21 cellular contexts compared by ENCODE assay signal in genomic region chr1:167071286-167071685, GRCh38. TPM values are rescaled to one million over a fixed set of nuclear protein-coding genes. Genes with fewer than 3 reads are reported as not detected.
A peak's percentile ranks its signal among the peaks of the same experiment; 100 is the strongest.
DNase-seq lines count a peak whose midpoint lies in the region; ATAC-seq and TF ChIP-seq lines count a peak whose summit lies in the region.
"Had no signal": no experiment of that assay in that cellular context is flagged by ENCODE, and none has a peak within 500 bp of the region (broad histone marks: within the 10 kb centered on the region; RNA-seq: fewer than 3 reads in every experiment).

No MANE protein-coding gene starts in this region.

- H3K4me1 ChIP-seq in endodermal cell (ENCODE audit: control insufficient read depth, insufficient read depth, low read length), result no peaks in the 10 kb centered on the region
- no peaks in the 10 kb centered on the region for H3K4me1 ChIP-seq in trophoblast cell (ENCODE audit: control insufficient read depth in 1 of 2, insufficient read depth in 2 of 2, low read length in 2 of 2)
- peaks cover 0 to 8% (median 6%) of the 10 kb centered on the region in 4 donors for H3K4me1 ChIP-seq in stomach
- H3K4me1 ChIP-seq: Caco-2 had no signal

- H4K91ac ChIP-seq in trophoblast cell (ENCODE audit: low read depth, low read length), result no peak overlapping the region

- no peak overlapping the region for H2BK120ac ChIP-seq in trophoblast cell (ENCODE audit: insufficient read depth, low read length, poor library complexity)

- H3K9me3 Mint-ChIP-seq in natural killer cell, result no peaks in the 10 kb centered on the region
- no peaks in the 10 kb centered on the region for H3K9me3 Mint-ChIP-seq in natural killer cell treated with Interleukin-12 subunit alpha and Interleukin-12 subunit beta and Interleukin-15 and Interleukin-18, amount 100 ng/mL, for 72 hours
- H3K9me3 Mint-ChIP-seq in endodermal cell, result no peaks in the 10 kb centered on the region
- H3K9me3 Mint-ChIP-seq: CD8-positive, alpha-beta T cell; GM23338; H9 had no signal

- no peaks in the 10 kb centered on the region for H3K79me2 ChIP-seq in trophoblast cell (ENCODE audit: control insufficient read depth, insufficient read depth, low read length, poor library complexity)

- no peaks in the 10 kb centered on the region for H3K36me3 Mint-ChIP-seq in natural killer cell
- no peaks in the 10 kb centered on the region for H3K36me3 Mint-ChIP-seq in natural killer cell treated with Interleukin-12 subunit alpha and Interleukin-12 subunit beta and Interleukin-15 and Interleukin-18, amount 100 ng/mL, for 72 hours
- no peaks in the 10 kb centered on the region for H3K36me3 Mint-ChIP-seq in endodermal cell (ENCODE audit: low read depth)

- H2BK5ac ChIP-seq in trophoblast cell (ENCODE audit: low read depth, low read length, poor library complexity), result no peak overlapping the region

- intact Hi-C loops in natural killer cell (cut with micrococcal nuclease) (no loop called here), stomach (cut with DNase I; ENCODE audit: low total_unique reads) (loop anchor here (5.0 to 10.0 kb wide), 3 partner anchors 144 to 464 kb away; no protein-coding TSS in a partner anchor)

- TF ChIP-seq EP300 in stomach (IDR thresholded peaks at IDR 0.05), result no peak

- no peaks in the 10 kb centered on the region for H3K27me3 ChIP-seq in endodermal cell (ENCODE audit: control insufficient read depth, insufficient read depth, low read length, poor library complexity, severe bottlenecking)
- H3K27me3 ChIP-seq in trophoblast cell (ENCODE audit: insufficient read depth, low read length), result no peaks in the 10 kb centered on the region
- H3K27me3 ChIP-seq in stomach, result no peaks in the 10 kb centered on the region

- DNase-seq in natural killer cell (peak; percentile 10), endodermal cell (peak; percentile 20), trophoblast cell (no peak), ureter (ENCODE audit: low spot score) (no peak), NCI-H2081 (lab: John Stamatoyannopoulos, UW) (no peak), stomach (no peak)
- DNase-seq in natural killer cell treated with Interleukin-12 subunit alpha and Interleukin-12 subunit beta and Interleukin-15 and Interleukin-18, amount 100 ng/mL, for 72 hours (ENCODE audit: low spot score), result no peak
- DNase-seq: C1 segment of cervical spinal cord; Caco-2; CD8-positive, alpha-beta T cell; DMS 273 treated with DMSO at 0.1 percent for 48 hours; DMS79; EL; GDM1; H9 had no signal

- H3K9ac ChIP-seq in endodermal cell (ENCODE audit: extremely low read depth, low read length, poor library complexity, severe bottlenecking), result no peak overlapping the region
- no peak overlapping the region for H3K9ac ChIP-seq in trophoblast cell (ENCODE audit: low read length)

- H3K14ac ChIP-seq in trophoblast cell (ENCODE audit: low read length), result no peak overlapping the region

- H2BK12ac ChIP-seq in trophoblast cell (ENCODE audit: low read length), result no peak overlapping the region

- H3K4me1 Mint-ChIP-seq in natural killer cell (peaks cover 14 to 37% of the 10 kb centered on the region in 2 donors), endodermal cell (peaks cover 5% of the 10 kb centered on the region)
- H3K4me1 Mint-ChIP-seq in natural killer cell treated with Interleukin-12 subunit alpha and Interleukin-12 subunit beta and Interleukin-15 and Interleukin-18, amount 100 ng/mL, for 72 hours (ENCODE audit: low read depth in 2 of 2), result peaks cover 15 to 17% of the 10 kb centered on the region in 2 donors

- H3K36me3 ChIP-seq in endodermal cell (ENCODE audit: control insufficient read depth, insufficient read depth, low read length) (no peaks in the 10 kb centered on the region), trophoblast cell (ENCODE audit: control insufficient read depth in 1 of 2, insufficient read depth in 2 of 2, low read length in 2 of 2) (no peaks in the 10 kb centered on the region), stomach (no peaks in the 10 kb centered on the region)

- H3K27ac ChIP-seq in endodermal cell (ENCODE audit: low read depth, low read length) (no peak overlapping the region), trophoblast cell (ENCODE audit: low read depth, low read length) (no peak overlapping the region), stomach (no peak overlapping the region)
- H3K27ac ChIP-seq: 22Rv1 had no signal

- H3K4me3 Mint-ChIP-seq in natural killer cell (no peak overlapping the region), endodermal cell (no peak overlapping the region)
- no peak overlapping the region for H3K4me3 Mint-ChIP-seq in natural killer cell treated with Interleukin-12 subunit alpha and Interleukin-12 subunit beta and Interleukin-15 and Interleukin-18, amount 100 ng/mL, for 72 hours
- H3K4me3 Mint-ChIP-seq: CD8-positive, alpha-beta T cell; GM23338; H9 had no signal

- no peak overlapping the region for H3K18ac ChIP-seq in trophoblast cell (ENCODE audit: low read length)

- no peak overlapping the region for H4K8ac ChIP-seq in trophoblast cell (ENCODE audit: low read depth, low read length)

- no peak overlapping the region for H2AFZ ChIP-seq in trophoblast cell (ENCODE audit: insufficient read depth, low read length, poor library complexity)
- H2AFZ ChIP-seq: GM23338 had no signal

- TF ChIP-seq CTCF in natural killer cell (IDR thresholded peaks at IDR 0.05), result no peak
- TF ChIP-seq CTCF in endodermal cell (conservative IDR thresholded peaks at IDR 0.05), result no peak
- TF ChIP-seq CTCF in stomach (IDR thresholded peaks at IDR 0.05), result no peak

- H3K4me3 ChIP-seq in endodermal cell (ENCODE audit: low read length) (no peak overlapping the region), trophoblast cell (ENCODE audit: low read depth, low read length) (no peak overlapping the region), stomach (no peak overlapping the region)
- H3K4me3 ChIP-seq: GM12878, GM23338 had no signal

- 95 to 96% methylated on average over 8 of the region's 8 CpGs for WGBS in endodermal cell (ENCODE audit: insufficient coverage in 1 of 2, insufficient read length in 1 of 2), 2 experiments
- no CpG with 5 or more reads among the region's 8 CpGs for WGBS in trophoblast cell (ENCODE audit: extremely low coverage, insufficient coverage, insufficient read length)
- WGBS in stomach, 5 donors, result 88 to 96% (median 96%) methylated on average over 8 of the region's 8 CpGs

- H3K27ac Mint-ChIP-seq in natural killer cell (peak overlapping the region in 1 of 2 donors; percentile 8), endodermal cell (no peak overlapping the region)
- H3K27ac Mint-ChIP-seq in natural killer cell treated with Interleukin-12 subunit alpha and Interleukin-12 subunit beta and Interleukin-15 and Interleukin-18, amount 100 ng/mL, for 72 hours, result no peak overlapping the region
- H3K27ac Mint-ChIP-seq: CD8-positive, alpha-beta T cell; GM23338; H9 had no signal

- H3K79me1 ChIP-seq in trophoblast cell (ENCODE audit: low read length), result no peaks in the 10 kb centered on the region

- no peak overlapping the region for H4K12ac ChIP-seq in trophoblast cell (ENCODE audit: low read depth, low read length)

- no peaks in the 10 kb centered on the region for H3K27me3 Mint-ChIP-seq in natural killer cell (ENCODE audit: low read depth in 2 of 2)
- no peaks in the 10 kb centered on the region for H3K27me3 Mint-ChIP-seq in natural killer cell treated with Interleukin-12 subunit alpha and Interleukin-12 subunit beta and Interleukin-15 and Interleukin-18, amount 100 ng/mL, for 72 hours
- H3K27me3 Mint-ChIP-seq in endodermal cell (ENCODE audit: insufficient read depth), result peaks cover 3% of the 10 kb centered on the region

- H3K4ac ChIP-seq in trophoblast cell (ENCODE audit: low read depth, low read length), result no peak overlapping the region

- no peak for TF ChIP-seq POLR2A in stomach (IDR thresholded peaks at IDR 0.05)

- H3K4me2 ChIP-seq in trophoblast cell (ENCODE audit: low read length), result no peak overlapping the region
- H3K4me2 ChIP-seq: GM23338 had no signal

- H3K9me3 ChIP-seq in endodermal cell (ENCODE audit: control insufficient read depth, low read length) (no peaks in the 10 kb centered on the region), trophoblast cell (ENCODE audit: insufficient read depth, low read depth, low read length) (peaks cover 5% of the 10 kb centered on the region), stomach (no peaks in the 10 kb centered on the region)
- H3K9me3 ChIP-seq: Caco-2 had no signal

- no peak for ATAC-seq in natural killer cell
- ATAC-seq in natural killer cell treated with Interleukin-12 subunit alpha and Interleukin-12 subunit beta and Interleukin-15 and Interleukin-18, amount 100 ng/mL, for 72 hours, result no peak
- ATAC-seq: CD8-positive, alpha-beta T cell; GM12878; GM23338; HCT116 had no signal

- peak overlapping the region; percentile 5 for H3K23ac ChIP-seq in trophoblast cell (ENCODE audit: low read length)

- no peak overlapping the region for H2AK5ac ChIP-seq in trophoblast cell (ENCODE audit: low read length)

RNA-seq across cellular contexts. Expression of gene GPA33, which starts 18.9 kb away (rescaled TPM):
- total RNA-seq in natural killer cell (1 to 10 TPM; 2.9 to 4.6 (median 4.5) TPM), endodermal cell (1 to 10 TPM in 1 of 2 donors, under 1 TPM in 1; 0.37 to 1.5 TPM), ureter (0.16 TPM), stomach (10 to 100 TPM in 1 of 5 donors, 1 to 10 TPM in 1, not detected in 3; 3.9 to 51.3 TPM)
- total RNA-seq in natural killer cell treated with Interleukin-12 subunit alpha and Interleukin-12 subunit beta and Interleukin-15 and Interleukin-18, amount 100 ng/mL, for 72 hours, result not detected
- polyA plus RNA-seq in endodermal cell (2013, experiment 1 of 2), result 2.2 TPM
- 1.4 TPM for polyA plus RNA-seq in endodermal cell (2013, experiment 2 of 2)
- 3.2 TPM in 2 replicates for polyA plus RNA-seq in trophoblast cell (2013)
- under 1 TPM in 2 of 3 donors, not detected in 1; 0.03 to 0.46 TPM for polyA plus RNA-seq in stomach
- total RNA-seq: Caco-2, H4, H9 had no signal
- polyA plus RNA-seq: BJ had no signal

RNA-seq across cellular contexts. Expression of gene STYXL2, which starts 22.6 kb away (rescaled TPM):
- total RNA-seq in natural killer cell (not detected), endodermal cell (1 to 10 TPM in 1 of 2 donors, under 1 TPM in 1; 0.99 to 5.2 TPM), ureter (not detected), stomach (under 1 TPM in 1 of 5 donors, not detected in 4; 0.73 TPM)
- not detected for total RNA-seq in natural killer cell treated with Interleukin-12 subunit alpha and Interleukin-12 subunit beta and Interleukin-15 and Interleukin-18, amount 100 ng/mL, for 72 hours
- 0.21 TPM for polyA plus RNA-seq in endodermal cell (2013, experiment 1 of 2)
- 0.17 TPM for polyA plus RNA-seq in endodermal cell (2013, experiment 2 of 2)
- polyA plus RNA-seq in trophoblast cell (2013), result 0.57 and 0.61 TPM in 2 replicates
- not detected for polyA plus RNA-seq in stomach
- total RNA-seq: Caco-2; CD8-positive, alpha-beta T cell had no signal
- polyA plus RNA-seq: BJ had no signal

Comparison
In these comparisons a context has a peak if more than half of its experiments do, and no peak if none do; other contexts are left out.
1. DNase-seq: peak in natural killer cell (single experiment) and endodermal cell (single experiment); none in natural killer cell treated with Interleukin-12 subunit alpha and Interleukin-12 subunit beta and Interleukin-15 and Interleukin-18, amount 100 ng/mL, for 72 hours (single experiment), trophoblast cell (0 of 2), ureter (single experiment), NCI-H2081 (0 of 2) and stomach (single experiment).